8 cellular contexts compared by ENCODE assay signal in the genomic region with DNA sequence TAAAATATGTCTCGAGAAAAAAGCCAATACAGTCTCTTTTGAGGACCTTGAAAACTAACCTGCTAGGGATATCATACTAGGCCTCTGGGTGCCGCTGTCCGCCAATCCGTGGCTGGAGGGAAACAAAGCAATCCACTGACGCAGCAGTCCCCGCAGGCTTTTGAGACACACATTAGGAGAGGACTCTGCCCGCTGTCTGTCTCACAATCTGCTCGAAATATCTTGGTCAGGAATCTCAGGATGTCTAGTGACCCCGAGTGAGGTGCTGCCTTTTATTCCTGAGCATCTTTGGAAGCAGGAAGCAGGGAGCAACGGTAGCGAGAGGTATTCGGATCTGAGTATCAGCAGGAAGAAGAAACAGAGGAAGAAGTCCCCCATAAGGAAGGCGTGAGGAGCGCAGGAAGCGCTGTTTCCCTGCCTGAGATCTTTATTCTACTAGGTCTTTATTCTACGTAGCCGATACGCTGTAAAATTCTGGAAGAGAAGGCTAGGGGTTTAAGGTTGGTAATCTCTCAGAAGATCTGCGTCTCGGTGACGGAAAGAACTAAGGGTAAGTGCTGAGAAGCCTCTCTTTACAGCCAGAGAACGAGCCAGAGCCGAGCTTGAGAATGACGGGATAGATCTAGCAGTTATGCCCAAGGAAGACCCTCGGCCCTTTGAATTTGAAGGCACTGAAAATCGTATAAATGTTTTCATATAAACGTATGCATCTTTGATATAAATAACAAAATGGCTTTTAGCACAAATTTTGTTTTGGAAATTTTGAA. TPM values are rescaled to one million over a fixed set of nuclear protein-coding genes. Genes with fewer than 3 reads are reported as not detected.
A peak's percentile ranks its signal among the peaks of the same experiment; 100 is the strongest.
DNase-seq lines count a peak whose midpoint lies in the region; ATAC-seq and TF ChIP-seq lines count a peak whose summit lies in the region.

No MANE protein-coding gene starts in this region.

- peak; percentile 70 for TF ChIP-seq CTCF in AG04449 (IDR thresholded peaks at IDR 0.05; ENCODE audit: insufficient read depth, low read length, missing control alignments)

- peaks cover 4% of the 10 kb centered on the region for H3K9me3 ChIP-seq in skeletal muscle satellite cell (replicated peaks; ENCODE audit: low read length)

- H3K4me3 ChIP-seq in AG04449 (ENCODE audit: low read depth, low read length) (peak overlapping the region; percentile 64), skeletal muscle satellite cell (ENCODE audit: low read length) (peak overlapping the region; percentile 70)

- no peak for DNase-seq in AG04449 (ENCODE audit: low read depth, low spot score)
- DNase-seq in T-cell = peak; percentile 34 to 75 (median 61)
- DNase-seq in anterior cingulate cortex (lab: John Stamatoyannopoulos, UW) = peak in 50 of 58 donors; percentile 2 to 72 (median 38)
- DNase-seq in hippocampal formation (lab: John Stamatoyannopoulos, UW) = peak; percentile 57 to 66
- no peak for DNase-seq in NCI-H1092 (lab: John Stamatoyannopoulos, UW)

- H3K9ac ChIP-seq in skeletal muscle satellite cell (ENCODE audit: low read depth, low read length) = peak overlapping the region; percentile 80

- H3K4me3 Mint-ChIP-seq in T-cell = peak overlapping the region; percentile 84 to 91 (median 86)

- peak; percentile 91 for ATAC-seq in GM19043 (IDR thresholded peaks at IDR 0.05; ENCODE audit: low read depth, unreplicated experiment)
- ATAC-seq in HG03469 (IDR thresholded peaks at IDR 0.05; ENCODE audit: unreplicated experiment) = peak; percentile 70
- ATAC-seq in T-cell (replicated peaks in 1 of 4) = peak; percentile 92 to 95 (median 94)

- H3K9me3 Mint-ChIP-seq in T-cell = peaks cover 5 to 36% (median 24%) of the 10 kb centered on the region in 3 donors

- POLR2A ChIA-PET in AG04449 (lab: Yijun Ruan, JAX) (no interaction called here), T-cell (lab: Charles Lee) (no interaction called here)

- CTCF ChIA-PET in AG04449 (lab: Yijun Ruan, JAX) (interaction anchor here (1.5 to 13.4 kb wide), 13 partner anchors 8 to 241 kb away, joined by 4 to 209 read pairs (median 11); a partner anchor contains a TSS), T-cell (lab: Charles Lee) (interaction anchor here (0.6 to 2.7 kb wide), 8 partner anchors 9 to 551 kb away, joined by 3 to 11 read pairs (median 4); no protein-coding TSS in a partner anchor)

- peaks cover 18% of the 10 kb centered on the region for H3K36me3 Mint-ChIP-seq in T-cell

- peak overlapping the region; percentile 92 to 93 for H3K27ac Mint-ChIP-seq in T-cell

- peak overlapping the region; percentile 85 for H3K4me2 ChIP-seq in skeletal muscle satellite cell (ENCODE audit: low read length)

- H3K4me1 ChIP-seq in skeletal muscle satellite cell (ENCODE audit: control insufficient read depth, insufficient read depth, low read length) = no peaks in the 10 kb centered on the region

- H3K27me3 Mint-ChIP-seq in T-cell = peaks cover 33 to 48% of the 10 kb centered on the region in 2 donors

- no peaks in the 10 kb centered on the region for H3K36me3 ChIP-seq in skeletal muscle satellite cell (ENCODE audit: insufficient read depth, low read length)

- H3K4me1 Mint-ChIP-seq in T-cell = peaks cover 11 to 13% (median 13%) of the 10 kb centered on the region in 3 donors

- no peaks in the 10 kb centered on the region for H3K27me3 ChIP-seq in skeletal muscle satellite cell (ENCODE audit: control insufficient read depth, insufficient read depth, low read length)

RNA-seq across cellular contexts. Expression of a gene that starts 4.0 kb away (rescaled TPM):
- under 1 TPM in 4 of 5 donors, not detected in 1; 0.16 to 0.38 (median 0.31) TPM for total RNA-seq in T-cell
- 0.25 and 0.44 TPM in 2 replicates for total RNA-seq in skeletal muscle satellite cell (2012; rRNA removed)

RNA-seq across cellular contexts. Expression of a gene that starts 5.7 kb away (rescaled TPM):
- 100 to 1,000 TPM in 3 of 5 donors, 10 to 100 TPM in 2; 83.7 to 103 (median 101) TPM for total RNA-seq in T-cell
- total RNA-seq in skeletal muscle satellite cell (2012; rRNA removed) = 43.9 and 45.6 TPM in 2 replicates

RNA-seq across cellular contexts. Expression of a gene that starts 12.3 kb away (rescaled TPM):
- total RNA-seq in T-cell = under 1 TPM in 2 of 5 donors, not detected in 3; 0.13 to 0.15 TPM
- total RNA-seq in skeletal muscle satellite cell (2012; rRNA removed) = 2.2 and 2.3 TPM in 2 replicates

RNA-seq across cellular contexts. Expression of a gene that starts 17.4 kb away (rescaled TPM):
- under 1 TPM in 2 of 5 donors, not detected in 3; 0.09 to 0.20 TPM for total RNA-seq in T-cell
- 1.0 and 1.7 TPM in 2 replicates for total RNA-seq in skeletal muscle satellite cell (2012; rRNA removed)

RNA-seq across cellular contexts. Expression of a gene that starts 22.4 kb away (rescaled TPM):
- 1 to 10 TPM in 2 of 5 donors, under 1 TPM in 2, not detected in 1; 0.49 to 2.0 (median 0.97) TPM for total RNA-seq in T-cell
- total RNA-seq in skeletal muscle satellite cell (2012; rRNA removed) = not detected in 2 replicates

Comparison
In these comparisons a context has a peak if more than half of its experiments do, and no peak if none do; other contexts are left out.
1. DNase-seq: peak in T-cell (34 of 34), anterior cingulate cortex (50 of 58) and hippocampal formation (2 of 2); none in AG04449 (single experiment) and NCI-H1092 (single experiment).
2. Peak in every context shown above with its lines, with median percentiles within 50 percentile points of each other: ATAC-seq.